In the genomic region with DNA sequence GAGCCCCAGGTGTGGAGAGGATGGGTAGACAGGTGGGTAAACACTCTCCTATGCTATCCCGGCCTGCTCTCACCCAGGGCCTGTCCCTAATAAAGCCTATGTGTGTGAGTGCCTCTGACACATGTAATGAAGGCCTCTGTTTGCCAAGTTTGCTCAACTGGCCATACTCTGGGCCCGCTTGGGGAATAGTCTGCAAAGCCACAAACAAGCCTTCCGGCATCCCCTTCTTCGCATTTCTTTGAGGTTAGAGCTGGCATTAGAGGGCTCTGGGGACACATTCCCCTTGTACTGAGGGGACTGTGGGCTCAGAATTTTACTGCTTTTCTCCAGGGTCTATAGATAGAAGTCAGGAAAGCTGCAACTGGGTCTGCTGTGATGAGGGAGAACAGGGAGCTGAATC, we compare ENCODE assay signal across 25 cellular contexts.
"Had no signal": no experiment of that assay in that cellular context is flagged by ENCODE, and none has a peak within 500 bp of the region (broad histone marks: within the 10 kb centered on the region; RNA-seq: fewer than 3 reads in every experiment).

No MANE protein-coding gene starts in this region.

- H3K27me3 ChIP-seq: gastrocnemius medialis, left lung, neutrophil, ovary, thyroid gland, upper lobe of right lung had no signal

- H3K36me3 ChIP-seq: gastrocnemius medialis, left lung, neutrophil, ovary, thyroid gland, upper lobe of right lung had no signal

- H3K4me1 ChIP-seq: gastrocnemius medialis, left lung, thyroid gland, upper lobe of right lung had no signal

- H3K9me3 ChIP-seq: gastrocnemius medialis, left lung, neutrophil, ovary, thyroid gland, upper lobe of right lung had no signal

- DNase-seq: activated CD4-positive, alpha-beta T cell treated with anti-CD3 and anti-CD28 coated beads for 36 hours; activated CD4-positive, CD25-positive, alpha-beta regulatory T cell; activated CD8-positive, alpha-beta memory T cell treated with anti-CD3 and anti-CD28 coated beads, Interleukin-2, amount 10 ng/mL, durations not matched to agents 7 days and 5 days; activated CD8-positive, alpha-beta T cell treated with anti-CD3 and anti-CD28 coated beads, Interleukin-2, amount 10 ng/mL, durations not matched to agents 7 days and 5 days; activated naive CD4-positive, alpha-beta T cell; activated T-cell treated with anti-CD3 and anti-CD28 coated beads, Interleukin-2, amount 50 U/mL, for 48 hours; anterior cingulate cortex; effector CD4-positive, alpha-beta T cell; gastrocnemius medialis; glutamatergic neuron; left lung; mesendoderm; ovary; retina; small intestine; stimulated activated CD4-positive, alpha-beta T cell treated with anti-CD3 and anti-CD28 coated beads, Interleukin-4, amount 100 ng/mL, for 24 hours; stimulated activated naive CD8-positive, alpha-beta T cell treated with anti-CD3 and anti-CD28 coated beads, Interleukin-15, amount 100 ng/mL, for 72 hours; substantia nigra; thyroid gland; upper lobe of right lung had no signal

- H3K27ac ChIP-seq: gastrocnemius medialis, left lung, neutrophil, ovary, thyroid gland, upper lobe of right lung had no signal

- ATAC-seq: activated CD4-positive, alpha-beta T cell treated with anti-CD3 and anti-CD28 coated beads for 36 hours; activated CD8-positive, alpha-beta memory T cell treated with anti-CD3 and anti-CD28 coated beads, Interleukin-2, amount 10 ng/mL, durations not matched to agents 7 days and 5 days; activated CD8-positive, alpha-beta T cell treated with anti-CD3 and anti-CD28 coated beads, Interleukin-2, amount 10 ng/mL, durations not matched to agents 7 days and 5 days; activated naive CD4-positive, alpha-beta T cell treated with anti-CD3 and anti-CD28 coated beads, Interleukin-2, amount 50 U/mL, for 72 hours; gastrocnemius medialis; left lung; sciatic nerve; stimulated activated effector memory CD8-positive, alpha-beta T cell treated with anti-CD3 and anti-CD28 coated beads, Interleukin-12 subunit alpha, Interleukin-12 subunit beta, amount 100 ng/mL, for 72 hours; stimulated activated naive CD8-positive, alpha-beta T cell treated with anti-CD3 and anti-CD28 coated beads, Interleukin-15, amount 100 ng/mL, for 72 hours; upper lobe of right lung had no signal

- H3K4me3 ChIP-seq: gastrocnemius medialis, left lung, lung, ovary, thyroid gland, upper lobe of right lung had no signal
